ENCODE assay signal across 8 cellular contexts in genomic region chr9:88578486-88579362, GRCh38. TPM values are rescaled to one million over a fixed set of nuclear protein-coding genes. Genes with fewer than 3 reads are reported as not detected.
A peak's percentile ranks its signal among the peaks of the same experiment; 100 is the strongest.
DNase-seq lines count a peak whose midpoint lies in the region; ATAC-seq, FAIRE-seq and TF ChIP-seq lines count a peak whose summit lies in the region.

No MANE protein-coding gene starts in this region.

- peak overlapping the region; percentile 2; the same call in 1 of the 2 replicates for H3K27ac ChIP-seq in C4-2B
- H3K27ac ChIP-seq in foreskin keratinocyte: no peak overlapping the region
- H3K27ac ChIP-seq in testis: no peak overlapping the region

- peak; percentile 79 for ATAC-seq in HG03442 (IDR thresholded peaks at IDR 0.05; ENCODE audit: unreplicated experiment)
- peak; percentile 73 for ATAC-seq in foreskin keratinocyte

- DNase-seq in GM19239 (ENCODE audit: insufficient read length, low spot score) (peak; percentile 66), SHP77 (lab: John Stamatoyannopoulos, UW) (peak; percentile 10 to 28), foreskin keratinocyte (peak in 1 of 2 donors; percentile 41), nucleus accumbens (lab: John Stamatoyannopoulos, UW) (peak in 51 of 56 donors; percentile 9 to 86 (median 58)), testis (peak; percentile 90)
- DNase-seq in activated effector memory CD4-positive, alpha-beta T cell treated with Interleukin-2 at 50 U/mL for 16 hours: peak; percentile 39

- H3K9me3 ChIP-seq in testis: no peaks in the 10 kb centered on the region

- no peak overlapping the region for H3K4me3 ChIP-seq in testis

- peak; percentile 94 for FAIRE-seq in GM19239 (lab: Jason Lieb, UNC)

- TF ChIP-seq POLR2A in testis (IDR thresholded peaks at IDR 0.05): no peak

- intact Hi-C loops in testis (cut with DNase I; ENCODE audit: low total_unique reads): loop anchor here (10.0 kb wide), 1 partner anchor 474 kb away; no protein-coding TSS in a partner anchor

- H3K27me3 ChIP-seq in foreskin keratinocyte (no peaks in the 10 kb centered on the region), testis (no peaks in the 10 kb centered on the region)

- TF ChIP-seq CTCF in C4-2B (conservative IDR thresholded peaks at IDR 0.05) (peak; percentile 98), foreskin keratinocyte (conservative IDR thresholded peaks at IDR 0.05) (peak; percentile 95), testis (IDR thresholded peaks at IDR 0.05) (peak; percentile 90 to 98 (median 94))

- H3K4me1 ChIP-seq in foreskin keratinocyte: no peaks in the 10 kb centered on the region
- H3K4me1 ChIP-seq in testis: peaks cover 6% of the 10 kb centered on the region

- 43 to 47% methylated on average over 24 to 27 of the region's 27 CpGs for WGBS in testis, 2 donors

- no peaks in the 10 kb centered on the region for H3K36me3 ChIP-seq in testis (ENCODE audit: low read depth, missing control alignments)

RNA-seq across cellular contexts. Expression of gene NXNL2, which starts 43.7 kb away (rescaled TPM):
- total RNA-seq in foreskin keratinocyte (not detected in 2 replicates), testis (1 to 10 TPM; 1.5 to 2.8 TPM)
- polyA plus RNA-seq in foreskin keratinocyte (0.07 and 0.11 TPM in 2 replicates), testis (ENCODE audit: insufficient read depth, low read depth, low replicate concordance) (2.2 TPM)
